In the genomic region with DNA sequence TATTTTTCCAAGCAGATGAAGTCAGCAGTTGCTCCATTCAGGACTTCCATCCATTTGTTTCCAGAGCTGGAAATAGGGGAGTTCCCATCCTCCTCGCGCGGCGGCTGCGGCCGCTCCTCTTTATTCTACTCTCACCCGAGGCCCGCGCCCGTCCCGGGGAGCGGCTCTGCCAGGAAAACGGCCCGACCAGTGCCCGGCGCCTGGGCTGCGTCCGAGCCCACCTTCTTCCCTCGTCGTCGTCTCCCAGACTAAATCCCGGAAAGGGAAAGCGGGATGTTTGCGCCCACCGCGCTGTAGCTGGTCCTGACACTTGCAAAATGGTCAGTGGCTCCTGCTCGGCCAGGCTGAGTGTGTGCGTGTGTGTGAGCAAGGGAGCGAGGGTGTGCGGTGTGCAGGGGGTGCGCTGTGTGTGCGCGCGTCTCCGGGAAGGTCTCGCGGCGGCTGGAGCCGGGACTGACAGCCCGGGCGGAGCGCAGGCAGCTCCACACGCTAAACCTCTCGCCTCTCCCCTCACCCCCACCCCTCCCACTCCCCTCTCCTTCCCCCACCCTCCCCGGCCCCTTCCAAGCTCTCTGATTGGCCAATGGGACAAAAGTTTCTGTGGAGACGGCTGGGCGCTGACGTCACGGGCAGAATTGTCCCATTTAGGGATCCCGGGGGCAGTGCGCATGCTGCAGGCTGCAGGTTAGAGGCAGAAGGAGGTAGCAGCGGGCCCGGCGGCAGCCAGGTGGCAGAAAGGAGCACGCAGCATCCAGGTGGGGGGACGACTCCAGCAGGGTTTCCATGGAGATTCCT, we compare ENCODE assay signal across 1 cellular context.
TF ChIP-seq lines count a peak whose summit lies in the region.

A gene with protein sequence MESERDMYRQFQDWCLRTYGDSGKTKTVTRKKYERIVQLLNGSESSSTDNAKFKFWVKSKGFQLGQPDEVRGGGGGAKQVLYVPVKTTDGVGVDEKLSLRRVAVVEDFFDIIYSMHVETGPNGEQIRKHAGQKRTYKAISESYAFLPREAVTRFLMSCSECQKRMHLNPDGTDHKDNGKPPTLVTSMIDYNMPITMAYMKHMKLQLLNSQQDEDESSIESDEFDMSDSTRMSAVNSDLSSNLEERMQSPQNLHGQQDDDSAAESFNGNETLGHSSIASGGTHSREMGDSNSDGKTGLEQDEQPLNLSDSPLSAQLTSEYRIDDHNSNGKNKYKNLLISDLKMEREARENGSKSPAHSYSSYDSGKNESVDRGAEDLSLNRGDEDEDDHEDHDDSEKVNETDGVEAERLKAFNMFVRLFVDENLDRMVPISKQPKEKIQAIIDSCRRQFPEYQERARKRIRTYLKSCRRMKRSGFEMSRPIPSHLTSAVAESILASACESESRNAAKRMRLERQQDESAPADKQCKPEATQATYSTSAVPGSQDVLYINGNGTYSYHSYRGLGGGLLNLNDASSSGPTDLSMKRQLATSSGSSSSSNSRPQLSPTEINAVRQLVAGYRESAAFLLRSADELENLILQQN (minus strand): TSS at position 491 of the 795 bp plus-strand sequence. CDS start 1,660 bp downstream, outside the sequence.

TF ChIP-seq in HEK293, 187 proteins besides CTCF, POLR2A, EP300 and RAD21 (continued from another document and continues in another):
- TF ChIP-seq, protein P1, sequence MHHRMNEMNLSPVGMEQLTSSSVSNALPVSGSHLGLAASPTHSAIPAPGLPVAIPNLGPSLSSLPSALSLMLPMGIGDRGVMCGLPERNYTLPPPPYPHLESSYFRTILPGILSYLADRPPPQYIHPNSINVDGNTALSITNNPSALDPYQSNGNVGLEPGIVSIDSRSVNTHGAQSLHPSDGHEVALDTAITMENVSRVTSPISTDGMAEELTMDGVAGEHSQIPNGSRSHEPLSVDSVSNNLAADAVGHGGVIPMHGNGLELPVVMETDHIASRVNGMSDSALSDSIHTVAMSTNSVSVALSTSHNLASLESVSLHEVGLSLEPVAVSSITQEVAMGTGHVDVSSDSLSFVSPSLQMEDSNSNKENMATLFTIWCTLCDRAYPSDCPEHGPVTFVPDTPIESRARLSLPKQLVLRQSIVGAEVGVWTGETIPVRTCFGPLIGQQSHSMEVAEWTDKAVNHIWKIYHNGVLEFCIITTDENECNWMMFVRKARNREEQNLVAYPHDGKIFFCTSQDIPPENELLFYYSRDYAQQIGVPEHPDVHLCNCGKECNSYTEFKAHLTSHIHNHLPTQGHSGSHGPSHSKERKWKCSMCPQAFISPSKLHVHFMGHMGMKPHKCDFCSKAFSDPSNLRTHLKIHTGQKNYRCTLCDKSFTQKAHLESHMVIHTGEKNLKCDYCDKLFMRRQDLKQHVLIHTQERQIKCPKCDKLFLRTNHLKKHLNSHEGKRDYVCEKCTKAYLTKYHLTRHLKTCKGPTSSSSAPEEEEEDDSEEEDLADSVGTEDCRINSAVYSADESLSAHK (tag by site-specific recombination; IDR thresholded peaks at IDR 0.05), result no peak
- TF ChIP-seq ZNF654 (tag by site-specific recombination; IDR thresholded peaks at IDR 0.05; ENCODE audit: low read depth) (no peak), ZXDB (tag by site-specific recombination; IDR thresholded peaks at IDR 0.05) (peak; percentile 65), HOXD13 (CRISPR knock-in tag; IDR thresholded peaks at IDR 0.05; ENCODE audit: borderline replicate concordance) (no peak), ZNF621 (tag by site-specific recombination; IDR thresholded peaks at IDR 0.05) (no peak), ZNF473 (tag by site-specific recombination; IDR thresholded peaks at IDR 0.05) (no peak), ZNF341 (tag by site-specific recombination; IDR thresholded peaks at IDR 0.05; ENCODE audit: low read depth) (peak; percentile 39; the same call in 1 of the 2 replicates), ZBTB20 (tag by site-specific recombination; IDR thresholded peaks at IDR 0.05) (peak; percentile 82), KLF1 (tag by site-specific recombination; IDR thresholded peaks at IDR 0.05) (no peak; the same call in 1 of the 2 replicates), ZNF157 (tag by site-specific recombination; IDR thresholded peaks at IDR 0.05) (no peak), OSR2 (tag by site-specific recombination; IDR thresholded peaks at IDR 0.05) (peak; percentile 60), ZNF677 (tag by site-specific recombination; IDR thresholded peaks at IDR 0.05) (no peak), ZNF626 (tag by site-specific recombination; IDR thresholded peaks at IDR 0.05) (no peak), ZIC2 (tag by site-specific recombination; IDR thresholded peaks at IDR 0.05) (no peak), SCRT2 (tag by site-specific recombination; IDR thresholded peaks at IDR 0.05) (no peak), OVOL3 (tag by site-specific recombination; IDR thresholded peaks at IDR 0.05) (no peak), HOXC10 (CRISPR knock-in tag; IDR thresholded peaks at IDR 0.05) (no peak), YY2 (tag by site-specific recombination; IDR thresholded peaks at IDR 0.05) (no peak), ZNF16 (tag by site-specific recombination; IDR thresholded peaks at IDR 0.05; ENCODE audit: low read depth) (no peak), ZNF548 (tag by site-specific recombination; IDR thresholded peaks at IDR 0.05) (no peak), ZNF391 (tag by site-specific recombination; IDR thresholded peaks at IDR 0.05; ENCODE audit: borderline replicate concordance, low read depth) (no peak), ZNF366 (tag by site-specific recombination; conservative IDR thresholded peaks at IDR 0.05) (0 out of 2 replicates have a peak, but pooled peaks have one; percentile 62), SP2 (tag by site-specific recombination; IDR thresholded peaks at IDR 0.05) (peak; percentile 45), ZNF792 (tag by site-specific recombination; IDR thresholded peaks at IDR 0.05) (0 out of 2 replicates have a peak, but pooled peaks have one; percentile 69), ZNF521 (tag by site-specific recombination; IDR thresholded peaks at IDR 0.05) (no peak), ZNF501 (tag by site-specific recombination; IDR thresholded peaks at IDR 0.05) (peak; percentile 83), ZBTB17 (tag by site-specific recombination; IDR thresholded peaks at IDR 0.05) (no peak), ZNF223 (tag by site-specific recombination; IDR thresholded peaks at IDR 0.05) (no peak), ZNF837 (tag by site-specific recombination; IDR thresholded peaks at IDR 0.05) (0 out of 2 replicates have a peak, but pooled peaks have one; percentile 58), WT1 (tag by site-specific recombination; IDR thresholded peaks at IDR 0.05) (0 out of 2 replicates have a peak, but pooled peaks have one; percentile 19), ZFP69B (tag by site-specific recombination; IDR thresholded peaks at IDR 0.05) (no peak), KLF9 (tag by site-specific recombination; IDR thresholded peaks at IDR 0.05; ENCODE audit: low read depth) (peak; percentile 44; the same call in 1 of the 2 replicates), ZNF600 (tag by site-specific recombination; IDR thresholded peaks at IDR 0.05) (peak; percentile 72; the same call in 1 of the 2 replicates), ZBTB48 (tag by site-specific recombination; IDR thresholded peaks at IDR 0.05) (peak; percentile 67; the same call in 1 of the 2 replicates), TRIM28 (IDR thresholded peaks at IDR 0.05; ENCODE audit: borderline replicate concordance, low read length) (peak; percentile 24; the same call in 1 of the 2 replicates), ZNF629 (tag by site-specific recombination; IDR thresholded peaks at IDR 0.05) (peak; percentile 48; the same call in 1 of the 2 replicates)
- TF ChIP-seq, protein P2, sequence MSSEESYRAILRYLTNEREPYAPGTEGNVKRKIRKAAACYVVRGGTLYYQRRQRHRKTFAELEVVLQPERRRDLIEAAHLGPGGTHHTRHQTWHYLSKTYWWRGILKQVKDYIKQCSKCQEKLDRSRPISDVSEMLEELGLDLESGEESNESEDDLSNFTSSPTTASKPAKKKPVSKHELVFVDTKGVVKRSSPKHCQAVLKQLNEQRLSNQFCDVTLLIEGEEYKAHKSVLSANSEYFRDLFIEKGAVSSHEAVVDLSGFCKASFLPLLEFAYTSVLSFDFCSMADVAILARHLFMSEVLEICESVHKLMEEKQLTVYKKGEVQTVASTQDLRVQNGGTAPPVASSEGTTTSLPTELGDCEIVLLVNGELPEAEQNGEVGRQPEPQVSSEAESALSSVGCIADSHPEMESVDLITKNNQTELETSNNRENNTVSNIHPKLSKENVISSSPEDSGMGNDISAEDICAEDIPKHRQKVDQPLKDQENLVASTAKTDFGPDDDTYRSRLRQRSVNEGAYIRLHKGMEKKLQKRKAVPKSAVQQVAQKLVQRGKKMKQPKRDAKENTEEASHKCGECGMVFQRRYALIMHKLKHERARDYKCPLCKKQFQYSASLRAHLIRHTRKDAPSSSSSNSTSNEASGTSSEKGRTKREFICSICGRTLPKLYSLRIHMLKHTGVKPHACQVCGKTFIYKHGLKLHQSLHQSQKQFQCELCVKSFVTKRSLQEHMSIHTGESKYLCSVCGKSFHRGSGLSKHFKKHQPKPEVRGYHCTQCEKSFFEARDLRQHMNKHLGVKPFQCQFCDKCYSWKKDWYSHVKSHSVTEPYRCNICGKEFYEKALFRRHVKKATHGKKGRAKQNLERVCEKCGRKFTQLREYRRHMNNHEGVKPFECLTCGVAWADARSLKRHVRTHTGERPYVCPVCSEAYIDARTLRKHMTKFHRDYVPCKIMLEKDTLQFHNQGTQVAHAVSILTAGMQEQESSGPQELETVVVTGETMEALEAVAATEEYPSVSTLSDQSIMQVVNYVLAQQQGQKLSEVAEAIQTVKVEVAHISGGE (tag by site-specific recombination; conservative IDR thresholded peaks at IDR 0.05; ENCODE audit: low read depth), result peak; percentile 60
- TF ChIP-seq, protein P3, sequence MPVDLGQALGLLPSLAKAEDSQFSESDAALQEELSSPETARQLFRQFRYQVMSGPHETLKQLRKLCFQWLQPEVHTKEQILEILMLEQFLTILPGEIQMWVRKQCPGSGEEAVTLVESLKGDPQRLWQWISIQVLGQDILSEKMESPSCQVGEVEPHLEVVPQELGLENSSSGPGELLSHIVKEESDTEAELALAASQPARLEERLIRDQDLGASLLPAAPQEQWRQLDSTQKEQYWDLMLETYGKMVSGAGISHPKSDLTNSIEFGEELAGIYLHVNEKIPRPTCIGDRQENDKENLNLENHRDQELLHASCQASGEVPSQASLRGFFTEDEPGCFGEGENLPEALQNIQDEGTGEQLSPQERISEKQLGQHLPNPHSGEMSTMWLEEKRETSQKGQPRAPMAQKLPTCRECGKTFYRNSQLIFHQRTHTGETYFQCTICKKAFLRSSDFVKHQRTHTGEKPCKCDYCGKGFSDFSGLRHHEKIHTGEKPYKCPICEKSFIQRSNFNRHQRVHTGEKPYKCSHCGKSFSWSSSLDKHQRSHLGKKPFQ (tag by site-specific recombination; IDR thresholded peaks at IDR 0.05), result peak; percentile 74
- TF ChIP-seq, protein P4, sequence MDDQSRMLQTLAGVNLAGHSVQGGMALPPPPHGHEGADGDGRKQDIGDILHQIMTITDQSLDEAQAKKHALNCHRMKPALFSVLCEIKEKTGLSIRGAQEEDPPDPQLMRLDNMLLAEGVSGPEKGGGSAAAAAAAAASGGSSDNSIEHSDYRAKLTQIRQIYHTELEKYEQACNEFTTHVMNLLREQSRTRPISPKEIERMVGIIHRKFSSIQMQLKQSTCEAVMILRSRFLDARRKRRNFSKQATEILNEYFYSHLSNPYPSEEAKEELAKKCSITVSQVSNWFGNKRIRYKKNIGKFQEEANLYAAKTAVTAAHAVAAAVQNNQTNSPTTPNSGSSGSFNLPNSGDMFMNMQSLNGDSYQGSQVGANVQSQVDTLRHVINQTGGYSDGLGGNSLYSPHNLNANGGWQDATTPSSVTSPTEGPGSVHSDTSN (CRISPR knock-in tag; IDR thresholded peaks at IDR 0.05), result 0 out of 2 replicates have a peak, but pooled peaks have one; percentile 29
- TF ChIP-seq, protein P5, sequence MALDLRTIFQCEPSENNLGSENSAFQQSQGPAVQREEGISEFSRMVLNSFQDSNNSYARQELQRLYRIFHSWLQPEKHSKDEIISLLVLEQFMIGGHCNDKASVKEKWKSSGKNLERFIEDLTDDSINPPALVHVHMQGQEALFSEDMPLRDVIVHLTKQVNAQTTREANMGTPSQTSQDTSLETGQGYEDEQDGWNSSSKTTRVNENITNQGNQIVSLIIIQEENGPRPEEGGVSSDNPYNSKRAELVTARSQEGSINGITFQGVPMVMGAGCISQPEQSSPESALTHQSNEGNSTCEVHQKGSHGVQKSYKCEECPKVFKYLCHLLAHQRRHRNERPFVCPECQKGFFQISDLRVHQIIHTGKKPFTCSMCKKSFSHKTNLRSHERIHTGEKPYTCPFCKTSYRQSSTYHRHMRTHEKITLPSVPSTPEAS (tag by site-specific recombination; IDR thresholded peaks at IDR 0.05), result peak; percentile 77
- TF ChIP-seq, protein P6, sequence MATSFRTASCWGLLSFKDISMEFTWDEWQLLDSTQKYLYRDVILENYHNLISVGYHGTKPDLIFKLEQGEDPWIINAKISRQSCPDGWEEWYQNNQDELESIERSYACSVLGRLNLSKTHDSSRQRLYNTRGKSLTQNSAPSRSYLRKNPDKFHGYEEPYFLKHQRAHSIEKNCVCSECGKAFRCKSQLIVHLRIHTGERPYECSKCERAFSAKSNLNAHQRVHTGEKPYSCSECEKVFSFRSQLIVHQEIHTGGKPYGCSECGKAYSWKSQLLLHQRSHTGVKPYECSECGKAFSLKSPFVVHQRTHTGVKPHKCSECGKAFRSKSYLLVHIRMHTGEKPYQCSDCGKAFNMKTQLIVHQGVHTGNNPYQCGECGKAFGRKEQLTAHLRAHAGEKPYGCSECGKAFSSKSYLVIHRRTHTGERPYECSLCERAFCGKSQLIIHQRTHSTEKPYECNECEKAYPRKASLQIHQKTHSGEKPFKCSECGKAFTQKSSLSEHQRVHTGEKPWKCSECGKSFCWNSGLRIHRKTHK (tag by site-specific recombination; IDR thresholded peaks at IDR 0.05), result no peak
- TF ChIP-seq, protein P7, sequence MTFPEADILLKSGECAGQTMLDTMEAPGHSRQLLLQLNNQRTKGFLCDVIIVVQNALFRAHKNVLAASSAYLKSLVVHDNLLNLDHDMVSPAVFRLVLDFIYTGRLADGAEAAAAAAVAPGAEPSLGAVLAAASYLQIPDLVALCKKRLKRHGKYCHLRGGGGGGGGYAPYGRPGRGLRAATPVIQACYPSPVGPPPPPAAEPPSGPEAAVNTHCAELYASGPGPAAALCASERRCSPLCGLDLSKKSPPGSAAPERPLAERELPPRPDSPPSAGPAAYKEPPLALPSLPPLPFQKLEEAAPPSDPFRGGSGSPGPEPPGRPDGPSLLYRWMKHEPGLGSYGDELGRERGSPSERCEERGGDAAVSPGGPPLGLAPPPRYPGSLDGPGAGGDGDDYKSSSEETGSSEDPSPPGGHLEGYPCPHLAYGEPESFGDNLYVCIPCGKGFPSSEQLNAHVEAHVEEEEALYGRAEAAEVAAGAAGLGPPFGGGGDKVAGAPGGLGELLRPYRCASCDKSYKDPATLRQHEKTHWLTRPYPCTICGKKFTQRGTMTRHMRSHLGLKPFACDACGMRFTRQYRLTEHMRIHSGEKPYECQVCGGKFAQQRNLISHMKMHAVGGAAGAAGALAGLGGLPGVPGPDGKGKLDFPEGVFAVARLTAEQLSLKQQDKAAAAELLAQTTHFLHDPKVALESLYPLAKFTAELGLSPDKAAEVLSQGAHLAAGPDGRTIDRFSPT (tag by site-specific recombination; IDR thresholded peaks at IDR 0.05), result peak; percentile 21; the same call in 1 of the 2 replicates
- TF ChIP-seq, protein P8, sequence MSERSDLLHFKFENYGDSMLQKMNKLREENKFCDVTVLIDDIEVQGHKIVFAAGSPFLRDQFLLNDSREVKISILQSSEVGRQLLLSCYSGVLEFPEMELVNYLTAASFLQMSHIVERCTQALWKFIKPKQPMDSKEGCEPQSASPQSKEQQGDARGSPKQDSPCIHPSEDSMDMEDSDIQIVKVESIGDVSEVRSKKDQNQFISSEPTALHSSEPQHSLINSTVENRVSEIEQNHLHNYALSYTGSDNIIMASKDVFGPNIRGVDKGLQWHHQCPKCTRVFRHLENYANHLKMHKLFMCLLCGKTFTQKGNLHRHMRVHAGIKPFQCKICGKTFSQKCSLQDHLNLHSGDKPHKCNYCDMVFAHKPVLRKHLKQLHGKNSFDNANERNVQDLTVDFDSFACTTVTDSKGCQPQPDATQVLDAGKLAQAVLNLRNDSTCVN (tag by site-specific recombination; optimal IDR thresholded peaks at IDR 0.05), result peak; percentile 95
